In the genomic region with DNA sequence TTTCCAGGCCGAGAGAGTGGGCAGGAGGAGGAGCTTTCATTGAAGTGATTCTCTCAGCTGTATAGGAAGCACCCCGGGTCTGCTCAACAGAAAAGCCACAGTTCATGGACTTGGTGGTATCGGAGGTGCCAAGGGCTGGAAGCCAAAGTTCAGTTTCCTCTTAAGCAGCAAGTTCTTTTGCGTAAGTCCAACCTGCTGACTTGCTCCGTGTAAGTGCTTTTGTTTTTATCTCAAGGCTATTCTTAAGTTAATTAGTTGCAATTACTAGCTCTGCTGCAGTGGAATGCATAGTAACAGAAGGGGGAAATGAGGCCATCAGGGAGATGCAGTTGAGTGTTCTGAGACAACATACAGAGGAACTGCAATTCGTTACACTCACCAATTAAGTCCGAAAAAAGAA, we compare ENCODE assay signal across 19 cellular contexts. TPM values are rescaled to one million over a fixed set of nuclear protein-coding genes. Genes with fewer than 3 reads are reported as not detected.
DNase-seq lines count a peak whose midpoint lies in the region; ATAC-seq, FAIRE-seq and TF ChIP-seq lines count a peak whose summit lies in the region.
"Had no signal": no experiment of that assay in that cellular context is flagged by ENCODE, and none has a peak within 500 bp of the region (broad histone marks: within the 10 kb centered on the region; RNA-seq: fewer than 3 reads in every experiment).

No MANE protein-coding gene starts in this region.

- CTCF ChIA-PET in activated CD8-positive, alpha-beta T cell treated with anti-CD3 and anti-CD28 coated beads, Interleukin-2, amount 10 ng/mL, durations not matched to agents 7 days and 5 days (lab: Charles Lee) = interaction anchor here (1.0 kb wide), 1 partner anchor 47 kb away, joined by 5 read pairs; no protein-coding TSS in a partner anchor

- FAIRE-seq in urothelium cell line (lab: Jason Lieb, UNC) = no peak

- H3K9me3 ChIP-seq in left ventricle myocardium inferior (replicated peaks) = no peaks in the 10 kb centered on the region
- H3K9me3 ChIP-seq: esophagus squamous epithelium, left lung, psoas muscle had no signal

- peaks cover 3% of the 10 kb centered on the region for H3K27me3 Mint-ChIP-seq in activated CD8-positive, alpha-beta T cell treated with anti-CD3 and anti-CD28 coated beads, Interleukin-2, amount 10 ng/mL, durations not matched to agents 7 days and 5 days (ENCODE audit: low read depth)
- H3K27me3 Mint-ChIP-seq: activated T-cell treated with anti-CD3 and anti-CD28 coated beads, Interleukin-2, amount 50 U/mL, for 24 hours had no signal

- no peaks in the 10 kb centered on the region for H3K36me3 ChIP-seq in left ventricle myocardium inferior
- H3K36me3 ChIP-seq: esophagus squamous epithelium, left lung had no signal

- H3K4me1 Mint-ChIP-seq in activated CD8-positive, alpha-beta T cell treated with anti-CD3 and anti-CD28 coated beads, Interleukin-2, amount 10 ng/mL, durations not matched to agents 7 days and 5 days (ENCODE audit: low read depth) = peaks cover 12% of the 10 kb centered on the region

- H3K4me3 Mint-ChIP-seq in activated CD8-positive, alpha-beta T cell treated with anti-CD3 and anti-CD28 coated beads, Interleukin-2, amount 10 ng/mL, durations not matched to agents 7 days and 5 days = no peak overlapping the region
- H3K4me3 Mint-ChIP-seq: activated CD4-positive, alpha-beta T cell treated with anti-CD3 and anti-CD28 coated beads, Interleukin-2, amount 10 ng/mL, durations not matched to agents 24 days and 14 days; activated T-cell treated with anti-CD3 and anti-CD28 coated beads, Interleukin-2, amount 50 U/mL, for 24 hours had no signal

- H3K27me3 ChIP-seq in left ventricle myocardium inferior (ENCODE audit: low read depth) = no peaks in the 10 kb centered on the region
- H3K27me3 ChIP-seq: esophagus squamous epithelium, left lung had no signal

- intact Hi-C loops in left ventricle myocardium inferior (cut with micrococcal nuclease) = no loop called here

- TF ChIP-seq CTCF in left ventricle myocardium inferior (IDR thresholded peaks at IDR 0.05; ENCODE audit: borderline replicate concordance) = no peak

- H3K27ac Mint-ChIP-seq in activated CD8-positive, alpha-beta T cell treated with anti-CD3 and anti-CD28 coated beads, Interleukin-2, amount 10 ng/mL, durations not matched to agents 7 days and 5 days = no peak overlapping the region
- H3K27ac Mint-ChIP-seq: activated CD4-positive, alpha-beta T cell treated with anti-CD3 and anti-CD28 coated beads, Interleukin-2, amount 10 ng/mL, durations not matched to agents 24 days and 14 days; activated T-cell treated with anti-CD3 and anti-CD28 coated beads, Interleukin-2, amount 50 U/mL, for 24 hours; naive B cell had no signal

- H3K4me1 ChIP-seq in left ventricle myocardium inferior = peaks cover 21% of the 10 kb centered on the region
- H3K4me1 ChIP-seq: esophagus squamous epithelium, left lung, psoas muscle had no signal

- no peak overlapping the region for H3K4me3 ChIP-seq in left ventricle myocardium inferior
- H3K4me3 ChIP-seq: esophagus squamous epithelium, left lung, psoas muscle had no signal

- no peaks in the 10 kb centered on the region for H3K36me3 Mint-ChIP-seq in activated CD8-positive, alpha-beta T cell treated with anti-CD3 and anti-CD28 coated beads, Interleukin-2, amount 10 ng/mL, durations not matched to agents 7 days and 5 days (ENCODE audit: low read depth)

- DNase-seq in NCI-H82 (lab: John Stamatoyannopoulos, UW) = peak; percentile 79
- DNase-seq in left ventricle myocardium inferior = no peak
- peak; percentile 40 for DNase-seq in retina
- DNase-seq in urothelium cell line (ENCODE audit: low spot score) = no peak
- DNase-seq in activated CD8-positive, alpha-beta T cell treated with anti-CD3 and anti-CD28 coated beads, Interleukin-2, amount 10 ng/mL, durations not matched to agents 7 days and 5 days = no peak
- no peak for DNase-seq in NCI-H774 (lab: John Stamatoyannopoulos, UW)
- DNase-seq: activated CD4-positive, alpha-beta T cell treated with anti-CD3 and anti-CD28 coated beads, Interleukin-2, amount 10 ng/mL, durations not matched to agents 24 days and 14 days; activated T-cell treated with anti-CD3 and anti-CD28 coated beads, Interleukin-2, amount 50 U/mL, for 24 hours; esophagus squamous epithelium; HCEC 1CT; left lung; naive B cell; NCI-H1092 treated with DMSO at 0.1 percent for 48 hours; NCI-H2171; psoas muscle; SHP77 had no signal

- no peaks in the 10 kb centered on the region for H3K9me3 Mint-ChIP-seq in activated CD8-positive, alpha-beta T cell treated with anti-CD3 and anti-CD28 coated beads, Interleukin-2, amount 10 ng/mL, durations not matched to agents 7 days and 5 days (ENCODE audit: insufficient read depth)
- H3K9me3 Mint-ChIP-seq: activated CD4-positive, alpha-beta T cell treated with anti-CD3 and anti-CD28 coated beads, Interleukin-2, amount 10 ng/mL, durations not matched to agents 24 days and 14 days; activated T-cell treated with anti-CD3 and anti-CD28 coated beads, Interleukin-2, amount 50 U/mL, for 24 hours had no signal

- POLR2A ChIA-PET in activated CD8-positive, alpha-beta T cell treated with anti-CD3 and anti-CD28 coated beads, Interleukin-2, amount 10 ng/mL, durations not matched to agents 7 days and 5 days (lab: Charles Lee) = no interaction called here

- peak; percentile 35 for ATAC-seq in GM18868 (IDR thresholded peaks at IDR 0.05; ENCODE audit: unreplicated experiment)
- ATAC-seq in activated CD8-positive, alpha-beta T cell treated with anti-CD3 and anti-CD28 coated beads, Interleukin-2, amount 10 ng/mL, durations not matched to agents 7 days and 5 days = no peak
- ATAC-seq: left lung, psoas muscle had no signal

- H3K27ac ChIP-seq in left ventricle myocardium inferior (replicated peaks) = peak overlapping the region; percentile 54
- H3K27ac ChIP-seq: C4-2B, esophagus squamous epithelium, KMS-11, left lung, psoas muscle had no signal

RNA-seq across cellular contexts. Expression of gene SMIM36, which starts 44.6 kb away (rescaled TPM):
- total RNA-seq in left ventricle myocardium inferior = not detected
- not detected for total RNA-seq in activated CD8-positive, alpha-beta T cell treated with anti-CD3 and anti-CD28 coated beads, Interleukin-2, amount 10 ng/mL, durations not matched to agents 7 days and 5 days
- total RNA-seq: activated CD4-positive, alpha-beta T cell treated with anti-CD3 and anti-CD28 coated beads, Interleukin-2, amount 10 ng/mL, durations not matched to agents 24 days and 14 days; esophagus squamous epithelium; left lung; psoas muscle had no signal

RNA-seq across cellular contexts. Expression of gene MMD, which starts 45.0 kb away (rescaled TPM):
- 9.5 TPM for total RNA-seq in left ventricle myocardium inferior
- 10 to 100 TPM; 39.4 to 41.3 TPM for total RNA-seq in activated CD8-positive, alpha-beta T cell treated with anti-CD3 and anti-CD28 coated beads, Interleukin-2, amount 10 ng/mL, durations not matched to agents 7 days and 5 days

Comparison
In these comparisons a context has a peak if more than half of its experiments do, and no peak if none do; other contexts are left out.
1. DNase-seq: peak in NCI-H82 (single experiment) and retina (single experiment); none in left ventricle myocardium inferior (single experiment), urothelium cell line (single experiment), activated CD8-positive, alpha-beta T cell treated with anti-CD3 and anti-CD28 coated beads, Interleukin-2, amount 10 ng/mL, durations not matched to agents 7 days and 5 days (single experiment) and NCI-H774 (single experiment).